ENCODE assay signal across 8 cellular contexts in genomic region chr3:179037361-179037760, GRCh38. TPM values are rescaled to one million over a fixed set of nuclear protein-coding genes. Genes with fewer than 3 reads are reported as not detected.
DNase-seq lines count a peak whose midpoint lies in the region; ATAC-seq, FAIRE-seq and TF ChIP-seq lines count a peak whose summit lies in the region.

No MANE protein-coding gene starts in this region.

- H3K4me3 Mint-ChIP-seq in chondrocyte (ENCODE audit: unreplicated experiment) (peak overlapping the region; percentile 55), natural killer cell (no peak overlapping the region)

- no peak overlapping the region for H3K27ac Mint-ChIP-seq in chondrocyte (ENCODE audit: unreplicated experiment)
- H3K27ac Mint-ChIP-seq in natural killer cell: no peak overlapping the region

- 55 to 96% (median 80%) methylated on average over 3 to 10 of the region's 10 CpGs for WGBS in stomach, 5 donors

- no peak for TF ChIP-seq POLR2A in stomach (IDR thresholded peaks at IDR 0.05)

- FAIRE-seq in urothelium cell line (lab: Jason Lieb, UNC): peak; percentile 30

- no peak overlapping the region for H3K4me3 ChIP-seq in stomach

- peaks cover 0 to 11% (median 5%) of the 10 kb centered on the region in 4 donors for H3K36me3 ChIP-seq in stomach

- H3K27me3 Mint-ChIP-seq in chondrocyte (ENCODE audit: low read depth): no peaks in the 10 kb centered on the region
- H3K27me3 Mint-ChIP-seq in natural killer cell (ENCODE audit: low read depth in 2 of 2): no peaks in the 10 kb centered on the region

- H3K9me3 ChIP-seq in stomach: no peaks in the 10 kb centered on the region

- H3K27me3 ChIP-seq in stomach: no peaks in the 10 kb centered on the region

- ATAC-seq in GM19395 (IDR thresholded peaks at IDR 0.05; ENCODE audit: unreplicated experiment) (peak; percentile 78), natural killer cell (peak in 2 of 3 donors; percentile 49 to 54), GM18909 (IDR thresholded peaks at IDR 0.05; ENCODE audit: poor library complexity, unreplicated experiment) (no peak)
- peak; percentile 71 to 80 for ATAC-seq in activated CD4-positive, CD25-positive, alpha-beta regulatory T cell treated with anti-CD3 and anti-CD28 coated beads, Interleukin-2, amount 50 U/mL, for 24 hours

- no peak for TF ChIP-seq EP300 in stomach (IDR thresholded peaks at IDR 0.05)

- TF ChIP-seq CTCF in chondrocyte (IDR thresholded peaks at IDR 0.05): no peak
- no peak for TF ChIP-seq CTCF in natural killer cell (IDR thresholded peaks at IDR 0.05)
- no peak for TF ChIP-seq CTCF in stomach (IDR thresholded peaks at IDR 0.05)

- intact Hi-C loops in natural killer cell (cut with micrococcal nuclease): no loop called here
- intact Hi-C loops in stomach (cut with DNase I; ENCODE audit: low total_unique reads): no loop called here

- peaks cover 27% of the 10 kb centered on the region for H3K4me1 Mint-ChIP-seq in chondrocyte (ENCODE audit: low read depth)
- H3K4me1 Mint-ChIP-seq in natural killer cell: peaks cover 25 to 32% of the 10 kb centered on the region in 2 donors

- peaks cover 0 to 18% (median 6%) of the 10 kb centered on the region in 4 donors for H3K4me1 ChIP-seq in stomach

- DNase-seq in chondrocyte (ENCODE audit: low spot score) (peak; percentile 98), natural killer cell (no peak), urothelium cell line (ENCODE audit: low spot score) (peak; percentile 81), stomach (no peak), midbrain (lab: John Stamatoyannopoulos, UW) (no peak)

- H3K36me3 Mint-ChIP-seq in chondrocyte (ENCODE audit: low read depth): peaks cover 15% of the 10 kb centered on the region
- H3K36me3 Mint-ChIP-seq in natural killer cell: no peaks in the 10 kb centered on the region

- no peak overlapping the region for H3K27ac ChIP-seq in stomach

- H3K9me3 Mint-ChIP-seq in chondrocyte (ENCODE audit: low read depth): peaks cover 14% of the 10 kb centered on the region
- no peaks in the 10 kb centered on the region for H3K9me3 Mint-ChIP-seq in natural killer cell

RNA-seq across cellular contexts. Expression of gene ZMAT3, which starts 34.2 kb away (rescaled TPM):
- total RNA-seq in chondrocyte (80.6 to 108 TPM (median 80.7 TPM) in 3 replicates), natural killer cell (10 to 100 TPM; 22.5 to 32.9 (median 24.1) TPM), stomach (10 to 100 TPM in 3 of 5 donors, 1 to 10 TPM in 2; 2.9 to 19.8 (median 10.6) TPM)
- polyA plus RNA-seq in stomach: 1 to 10 TPM; 1.4 to 3.4 (median 2.3) TPM

Comparison
In these comparisons a context has a peak if more than half of its experiments do, and no peak if none do; other contexts are left out.
1. DNase-seq: peak in chondrocyte (single experiment) and urothelium cell line (single experiment); none in natural killer cell (single experiment), stomach (single experiment) and midbrain (single experiment).